Comparison of ENCODE assay signal across 8 cellular contexts in genomic region chr9:83334320-83334719, GRCh38.
DNase-seq lines count a peak whose midpoint lies in the region; ATAC-seq, FAIRE-seq and TF ChIP-seq lines count a peak whose summit lies in the region.

No MANE protein-coding gene starts in this region.

- intact Hi-C loops in ovary (cut with DNase I), result loop anchor here in 1 of 4 donors (10.0 kb wide), 1 partner anchor 210 kb away; no protein-coding TSS in a partner anchor

- H3K27ac ChIP-seq in RWPE2 (ENCODE audit: poor library complexity, severe bottlenecking), result no peak overlapping the region
- no peak overlapping the region for H3K27ac ChIP-seq in ovary
- no peak overlapping the region for H3K27ac ChIP-seq in tibial nerve

- peak; percentile 13 for FAIRE-seq in frontal cortex (lab: Jason Lieb, UNC)

- H3K4me1 ChIP-seq in RWPE2 (ENCODE audit: insufficient read depth, poor library complexity, severe bottlenecking) (no peaks in the 10 kb centered on the region), ovary (ENCODE audit: insufficient read depth) (no peaks in the 10 kb centered on the region), tibial nerve (peaks cover 0 to 5% (median 2%) of the 10 kb centered on the region in 4 donors)

- no peaks in the 10 kb centered on the region for H3K27me3 ChIP-seq in RWPE2 (ENCODE audit: insufficient read depth, poor library complexity, severe bottlenecking)
- H3K27me3 ChIP-seq in ovary, result no peaks in the 10 kb centered on the region
- H3K27me3 ChIP-seq in tibial nerve, result no peaks in the 10 kb centered on the region

- DNase-seq in CD1c-positive myeloid dendritic cell (ENCODE audit: extremely low spot score), result peak; percentile 84
- DNase-seq in LHCN-M2 (ENCODE audit: low read depth), result peak; percentile 83
- DNase-seq in RWPE2 (ENCODE audit: low spot score), result no peak
- DNase-seq in activated effector memory CD4-positive, alpha-beta T cell treated with Interleukin-2 at 50 U/mL for 16 hours, result peak; percentile 19
- DNase-seq in frontal cortex (ENCODE audit: low spot score in 2 of 2), result peak in 1 of 2 donors; percentile 42
- DNase-seq in ovary, result peak; percentile 45 to 80 (median 77)
- DNase-seq in tibial nerve (ENCODE audit: low spot score in 2 of 2), result peak; percentile 82 to 89

- ATAC-seq in GM19455 (IDR thresholded peaks at IDR 0.05; ENCODE audit: unreplicated experiment) (peak; percentile 53), RWPE2 (ENCODE audit: low read depth) (peak; percentile 59)

- H3K36me3 ChIP-seq in RWPE2 (ENCODE audit: low read depth) (no peaks in the 10 kb centered on the region), ovary (no peaks in the 10 kb centered on the region), tibial nerve (peaks cover 0 to 4% (median 0%) of the 10 kb centered on the region in 3 donors)

- H3K4me3 ChIP-seq in RWPE2 (ENCODE audit: severe bottlenecking) (no peak overlapping the region), ovary (no peak overlapping the region), tibial nerve (no peak overlapping the region)

- H3K9me3 ChIP-seq in RWPE2 (ENCODE audit: severe bottlenecking) (no peaks in the 10 kb centered on the region), ovary (no peaks in the 10 kb centered on the region), tibial nerve (no peaks in the 10 kb centered on the region)

- TF ChIP-seq EP300 in ovary (IDR thresholded peaks at IDR 0.05) (no peak), tibial nerve (IDR thresholded peaks at IDR 0.05) (peak in 1 of 2 donors; percentile 63)

- 0 to 4% (median 1%) methylated on average over 4 of the region's 4 CpGs for WGBS in ovary, 3 donors
- 2 to 5% methylated on average over 4 of the region's 4 CpGs for WGBS in tibial nerve, 2 donors

- TF ChIP-seq POLR2A in ovary (IDR thresholded peaks at IDR 0.05) (no peak), tibial nerve (IDR thresholded peaks at IDR 0.05) (no peak)

- TF ChIP-seq CTCF in RWPE2 (IDR thresholded peaks at IDR 0.05; ENCODE audit: poor library complexity, severe bottlenecking) (peak; percentile 69), ovary (IDR thresholded peaks at IDR 0.05) (peak; percentile 41 to 73 (median 67)), tibial nerve (IDR thresholded peaks at IDR 0.05) (peak; percentile 84 to 89 (median 87))
